In genomic region chr19:35310331-35310730, GRCh38 we compare ENCODE assay signal across 21 cellular contexts. TPM values are rescaled to one million over a fixed set of nuclear protein-coding genes. Genes with fewer than 3 reads are reported as not detected.
DNase-seq lines count a peak whose midpoint lies in the region; ATAC-seq and TF ChIP-seq lines count a peak whose summit lies in the region.
"Had no signal": no experiment of that assay in that cellular context is flagged by ENCODE, and none has a peak within 500 bp of the region (broad histone marks: within the 10 kb centered on the region; RNA-seq: fewer than 3 reads in every experiment).

No MANE protein-coding gene starts in this region.

- H3K9me3 ChIP-seq in cardiac muscle cell (ENCODE audit: low read depth) (no peaks in the 10 kb centered on the region), T-helper 17 cell (ENCODE audit: control insufficient read depth, low read length, poor library complexity, severe bottlenecking) (no peaks in the 10 kb centered on the region), testis (no peaks in the 10 kb centered on the region), Peyer's patch (no peaks in the 10 kb centered on the region)
- H3K9me3 ChIP-seq: A549, MG63 had no signal

- H3K4me1 Mint-ChIP-seq in T-helper 17 cell (peaks cover 9% of the 10 kb centered on the region), nephron progenitor cell (peaks cover 92% of the 10 kb centered on the region)

- H3K27ac ChIP-seq in cardiac muscle cell (peak overlapping the region; percentile 48), testis (peak overlapping the region; percentile 63 to 80), Peyer's patch (peak overlapping the region in 1 of 4 donors; percentile 22)
- H3K27ac ChIP-seq: A549, C4-2B, SK-N-MC had no signal

- ATAC-seq in T-helper 17 cell (peak; percentile 50), HG02588 (IDR thresholded peaks at IDR 0.05; ENCODE audit: unreplicated experiment) (no peak)

- H3K27ac Mint-ChIP-seq in T-helper 17 cell (peak overlapping the region; percentile 56), nephron progenitor cell (peak overlapping the region; percentile 99)

- H3K27me3 Mint-ChIP-seq in T-helper 17 cell (peaks cover 10% of the 10 kb centered on the region), nephron progenitor cell (ENCODE audit: low read depth, poor library complexity) (peaks cover 11% of the 10 kb centered on the region)

- H3K36me3 ChIP-seq in cardiac muscle cell (no peaks in the 10 kb centered on the region), testis (ENCODE audit: low read depth, missing control alignments) (no peaks in the 10 kb centered on the region), Peyer's patch (no peaks in the 10 kb centered on the region)
- H3K36me3 ChIP-seq: MG63 had no signal

- no peak for TF ChIP-seq CTCF in cardiac muscle cell (IDR thresholded peaks at IDR 0.05; ENCODE audit: low read depth, low read length)
- TF ChIP-seq CTCF in nephron progenitor cell (IDR thresholded peaks at IDR 0.05): no peak
- no peak for TF ChIP-seq CTCF in testis (IDR thresholded peaks at IDR 0.05)
- no peak for TF ChIP-seq CTCF in Peyer's patch (IDR thresholded peaks at IDR 0.05)

- no peak for TF ChIP-seq POLR2A in testis (IDR thresholded peaks at IDR 0.05)
- TF ChIP-seq POLR2A in Peyer's patch (IDR thresholded peaks at IDR 0.05): no peak

- H3K27me3 ChIP-seq in cardiac muscle cell (no peaks in the 10 kb centered on the region), testis (no peaks in the 10 kb centered on the region), Peyer's patch (no peaks in the 10 kb centered on the region)
- H3K27me3 ChIP-seq: MG63 had no signal

- H3K4me3 Mint-ChIP-seq in T-helper 17 cell: no peak overlapping the region
- H3K4me3 Mint-ChIP-seq in nephron progenitor cell: no peak overlapping the region

- DNase-seq in cardiac muscle cell (ENCODE audit: low read depth in 1 of 2, low spot score in 1 of 2) (no peak), cardiac septum (ENCODE audit: low spot score) (no peak), T-helper 17 cell (no peak), nephron progenitor cell (no peak), testis (no peak), Peyer's patch (no peak), HPDE6-E6E7 (ENCODE audit: extremely low spot score) (no peak)
- DNase-seq: Kasumi-1; MG63; NCI-H1092; NCI-H1436 treated with DMSO at 0.1 percent for 48 hours; NCI-H2029; NCI-H2171; NCI-H446 treated with DMSO at 0.1 percent for 48 hours; NK-92 treated with Interleukin-12 subunit alpha and Interleukin-12 subunit beta, amount 100 ng/mL, for 24 hours; SHP77 had no signal

- H3K36me3 Mint-ChIP-seq in T-helper 17 cell (ENCODE audit: low read depth) (no peaks in the 10 kb centered on the region), nephron progenitor cell (ENCODE audit: low read depth) (no peaks in the 10 kb centered on the region)

- H3K4me3 ChIP-seq in cardiac muscle cell (no peak overlapping the region), testis (peak overlapping the region in 1 of 2 donors; percentile 12), Peyer's patch (no peak overlapping the region)
- H3K4me3 ChIP-seq: A549, MG63, SK-N-MC had no signal

- 80 to 81% methylated on average over 9 to 12 of the region's 12 CpGs for WGBS in testis, 2 donors

- intact Hi-C loops in cardiac septum (cut with DNase I) (no loop called here), testis (cut with DNase I; ENCODE audit: low total_unique reads) (no loop called here)

- H3K9me3 Mint-ChIP-seq in nephron progenitor cell: no peaks in the 10 kb centered on the region

- H3K4me1 ChIP-seq in cardiac muscle cell (ENCODE audit: low read depth): peaks cover 21% of the 10 kb centered on the region
- peaks cover 43% of the 10 kb centered on the region for H3K4me1 ChIP-seq in testis
- H3K4me1 ChIP-seq in Peyer's patch: no peaks in the 10 kb centered on the region

RNA-seq across cellular contexts. Expression of gene MAG, which starts 18.4 kb away (rescaled TPM):
- total RNA-seq in cardiac muscle cell: 2.1 and 2.4 TPM in 2 replicates
- polyA plus RNA-seq in cardiac muscle cell: 1.2 and 1.3 TPM in 2 replicates
- not detected for total RNA-seq in cardiac septum
- not detected for total RNA-seq in T-helper 17 cell
- 10 to 100 TPM; 10.8 to 18.4 TPM for total RNA-seq in testis
- polyA plus RNA-seq in testis (ENCODE audit: insufficient read depth, low read depth, low replicate concordance): 5.4 TPM
- total RNA-seq in Peyer's patch: 1 to 10 TPM in 1 of 4 donors, not detected in 3; 3.8 TPM
- total RNA-seq: HT1080 had no signal
- polyA plus RNA-seq: A549 had no signal

RNA-seq across cellular contexts. Expression of gene CD22, which starts 18.7 kb away (rescaled TPM):
- total RNA-seq in cardiac muscle cell (0.28 and 0.51 TPM in 2 replicates), cardiac septum (0.70 TPM), T-helper 17 cell (10 to 100 TPM in 1 of 2 donors, 1 to 10 TPM in 1; 1.3 to 36.1 TPM), testis (10 to 100 TPM; 15.0 TPM), Peyer's patch (100 to 1,000 TPM in 1 of 4 donors, 10 to 100 TPM in 2, not detected in 1; 10.9 to 207 (median 15.7) TPM)
- polyA plus RNA-seq in cardiac muscle cell (0.50 TPM in 1 of 2 replicates, not detected in the other), testis (ENCODE audit: insufficient read depth, low read depth, low replicate concordance) (10.1 TPM)

RNA-seq across cellular contexts. Expression of gene HAMP, which starts 28.0 kb away (rescaled TPM):
- total RNA-seq in cardiac muscle cell: 2.5 and 3.7 TPM in 2 replicates
- polyA plus RNA-seq in cardiac muscle cell: 10.6 and 25.6 TPM in 2 replicates
- total RNA-seq in cardiac septum: not detected
- 1 to 10 TPM in 1 of 2 donors, under 1 TPM in 1; 0.55 to 2.8 TPM for total RNA-seq in T-helper 17 cell
- total RNA-seq in testis: not detected
- polyA plus RNA-seq in testis (ENCODE audit: insufficient read depth, low read depth, low replicate concordance): 1.6 TPM
- not detected for total RNA-seq in Peyer's patch
- total RNA-seq: HT1080 had no signal
- polyA plus RNA-seq: A549 had no signal

RNA-seq across cellular contexts. Expression of gene FFAR1, which starts 37.4 kb away (rescaled TPM):
- total RNA-seq in cardiac muscle cell (not detected in 2 replicates), cardiac septum (not detected), T-helper 17 cell (1 to 10 TPM in 1 of 2 donors, not detected in 1; 1.4 TPM), testis (under 1 TPM; 0.31 to 0.81 TPM), Peyer's patch (1 to 10 TPM in 1 of 4 donors, under 1 TPM in 1, not detected in 2; 0.66 to 1.6 TPM)
- polyA plus RNA-seq in cardiac muscle cell (0.11 TPM in 1 of 2 replicates, not detected in the other), testis (ENCODE audit: insufficient read depth, low read depth, low replicate concordance) (0.26 TPM)
- polyA plus RNA-seq: A549 had no signal

RNA-seq across cellular contexts. Expression of gene USF2, which starts 41.6 kb away (rescaled TPM):
- 210 and 235 TPM in 2 replicates for total RNA-seq in cardiac muscle cell
- 27.9 and 31.7 TPM in 2 replicates for polyA plus RNA-seq in cardiac muscle cell
- 174 TPM for total RNA-seq in cardiac septum
- total RNA-seq in T-helper 17 cell: 100 to 1,000 TPM; 204 to 299 TPM
- 100 to 1,000 TPM; 105 to 123 TPM for total RNA-seq in testis
- polyA plus RNA-seq in testis (ENCODE audit: insufficient read depth, low read depth, low replicate concordance): 83.1 TPM
- total RNA-seq in Peyer's patch: 100 to 1,000 TPM; 112 to 201 (median 142) TPM
